8 cellular contexts compared by ENCODE assay signal in genomic region chr7:31735991-31736982, GRCh38. TPM values are rescaled to one million over a fixed set of nuclear protein-coding genes. Genes with fewer than 3 reads are reported as not detected.
A peak's percentile ranks its signal among the peaks of the same experiment; 100 is the strongest.
DNase-seq lines count a peak whose midpoint lies in the region; ATAC-seq and TF ChIP-seq lines count a peak whose summit lies in the region.

No MANE protein-coding gene starts in this region.

- no peaks in the 10 kb centered on the region for H3K4me1 Mint-ChIP-seq in natural killer cell
- no peaks in the 10 kb centered on the region for H3K4me1 Mint-ChIP-seq in natural killer cell treated with Interleukin-12 subunit alpha and Interleukin-12 subunit beta and Interleukin-15 and Interleukin-18, amount 100 ng/mL, for 72 hours (ENCODE audit: low read depth in 2 of 2)

- H3K9me3 ChIP-seq in body of pancreas = no peaks in the 10 kb centered on the region

- no peaks in the 10 kb centered on the region for H3K36me3 ChIP-seq in body of pancreas (replicated peaks in 1 of 2; ENCODE audit: insufficient read depth in 1 of 2, low read depth in 2 of 2)

- intact Hi-C loops in natural killer cell (cut with micrococcal nuclease) = no loop called here
- intact Hi-C loops in body of pancreas (cut with DNase I) = loop anchor here (10.0 kb wide), 1 partner anchor 601 kb away; no protein-coding TSS in a partner anchor

- no peaks in the 10 kb centered on the region for H3K27me3 ChIP-seq in body of pancreas

- TF ChIP-seq CTCF in natural killer cell (IDR thresholded peaks at IDR 0.05) = peak; percentile 22
- TF ChIP-seq CTCF in body of pancreas (IDR thresholded peaks at IDR 0.05) = peak; percentile 67 to 93 (median 91)

- no peak for DNase-seq in natural killer cell
- DNase-seq in natural killer cell treated with Interleukin-12 subunit alpha and Interleukin-12 subunit beta and Interleukin-15 and Interleukin-18, amount 100 ng/mL, for 72 hours (ENCODE audit: low spot score) = no peak
- DNase-seq in HS-27A (ENCODE audit: low read depth) = peak; percentile 22
- peak; percentile 73 for DNase-seq in NCI-H748 treated with DMSO at 0.1 percent for 48 hours (lab: John Stamatoyannopoulos, UW)
- peak; percentile 64 to 67 (median 66) for DNase-seq in body of pancreas
- peak; percentile 75 for DNase-seq in iPS-NIHi11 (ENCODE audit: low spot score)
- DNase-seq in stimulated activated CD8-positive, alpha-beta memory T cell treated with anti-CD3 and anti-CD28 coated beads, Interleukin-4, amount 100 ng/mL, for 48 hours = peak; percentile 39

- no peak overlapping the region for H3K4me3 ChIP-seq in body of pancreas

- no peak overlapping the region for H3K27ac ChIP-seq in body of pancreas

- H3K27ac Mint-ChIP-seq in natural killer cell = no peak overlapping the region
- no peak overlapping the region for H3K27ac Mint-ChIP-seq in natural killer cell treated with Interleukin-12 subunit alpha and Interleukin-12 subunit beta and Interleukin-15 and Interleukin-18, amount 100 ng/mL, for 72 hours

- peaks cover 0 to 4% of the 10 kb centered on the region in 2 donors for H3K27me3 Mint-ChIP-seq in natural killer cell (ENCODE audit: low read depth in 2 of 2)
- peaks cover 0 to 3% of the 10 kb centered on the region in 2 donors for H3K27me3 Mint-ChIP-seq in natural killer cell treated with Interleukin-12 subunit alpha and Interleukin-12 subunit beta and Interleukin-15 and Interleukin-18, amount 100 ng/mL, for 72 hours

- no peak for TF ChIP-seq POLR2A in body of pancreas (IDR thresholded peaks at IDR 0.05)

- ATAC-seq in natural killer cell (no peak), body of pancreas (peak; percentile 78), HG03097 (IDR thresholded peaks at IDR 0.05; ENCODE audit: low FRiP score, unreplicated experiment) (no peak)
- no peak for ATAC-seq in natural killer cell treated with Interleukin-12 subunit alpha and Interleukin-12 subunit beta and Interleukin-15 and Interleukin-18, amount 100 ng/mL, for 72 hours

- H3K4me3 Mint-ChIP-seq in natural killer cell = no peak overlapping the region
- no peak overlapping the region for H3K4me3 Mint-ChIP-seq in natural killer cell treated with Interleukin-12 subunit alpha and Interleukin-12 subunit beta and Interleukin-15 and Interleukin-18, amount 100 ng/mL, for 72 hours

- 43 to 45% methylated on average over 11 of the region's 11 CpGs for WGBS in body of pancreas, 2 donors

- no peaks in the 10 kb centered on the region for H3K36me3 Mint-ChIP-seq in natural killer cell
- no peaks in the 10 kb centered on the region for H3K36me3 Mint-ChIP-seq in natural killer cell treated with Interleukin-12 subunit alpha and Interleukin-12 subunit beta and Interleukin-15 and Interleukin-18, amount 100 ng/mL, for 72 hours

- no peaks in the 10 kb centered on the region for H3K9me3 Mint-ChIP-seq in natural killer cell
- no peaks in the 10 kb centered on the region for H3K9me3 Mint-ChIP-seq in natural killer cell treated with Interleukin-12 subunit alpha and Interleukin-12 subunit beta and Interleukin-15 and Interleukin-18, amount 100 ng/mL, for 72 hours

- no peaks in the 10 kb centered on the region for H3K4me1 ChIP-seq in body of pancreas

RNA-seq across cellular contexts. Expression of gene PPP1R17, which starts 49.3 kb away (rescaled TPM):
- total RNA-seq in natural killer cell (not detected), body of pancreas (not detected)
- not detected for total RNA-seq in natural killer cell treated with Interleukin-12 subunit alpha and Interleukin-12 subunit beta and Interleukin-15 and Interleukin-18, amount 100 ng/mL, for 72 hours

Comparison
In these comparisons a context has a peak if more than half of its experiments do, and no peak if none do; other contexts are left out.
1. DNase-seq: peak in HS-27A (single experiment), NCI-H748 treated with DMSO at 0.1 percent for 48 hours (single experiment), body of pancreas (4 of 4), iPS-NIHi11 (single experiment) and stimulated activated CD8-positive, alpha-beta memory T cell treated with anti-CD3 and anti-CD28 coated beads, Interleukin-4, amount 100 ng/mL, for 48 hours (single experiment); none in natural killer cell (single experiment) and natural killer cell treated with Interleukin-12 subunit alpha and Interleukin-12 subunit beta and Interleukin-15 and Interleukin-18, amount 100 ng/mL, for 72 hours (single experiment).